Comparison of ENCODE assay signal across 9 cellular contexts in genomic region chr18:21914739-21915319, GRCh38.
DNase-seq lines count a peak whose midpoint lies in the region; ATAC-seq, FAIRE-seq and TF ChIP-seq lines count a peak whose summit lies in the region.
"Had no signal": no experiment of that assay in that cellular context is flagged by ENCODE, and none has a peak within 500 bp of the region (broad histone marks: within the 10 kb centered on the region; RNA-seq: fewer than 3 reads in every experiment).

No MANE protein-coding gene starts in this region.

- DNase-seq in BJ (ENCODE audit: low read depth): no peak
- peak; percentile 3 for DNase-seq in HK-2 (ENCODE audit: unreplicated experiment)
- no peak for DNase-seq in left ventricle myocardium superior
- DNase-seq in frontal cortex (ENCODE audit: low spot score in 2 of 2): no peak
- DNase-seq in activated CD4-positive, alpha-beta T cell treated with anti-CD3 and anti-CD28 coated beads for 4 hours: no peak
- DNase-seq in stimulated activated CD4-positive, alpha-beta T cell treated with anti-CD3 and anti-CD28 coated beads, Interleukin-15, amount 100 ng/mL, for 24 hours: no peak

- TF ChIP-seq CTCF in BJ (IDR thresholded peaks at IDR 0.05; ENCODE audit: insufficient read depth, low read depth, low read length): peak; percentile 58

- no peak for FAIRE-seq in frontal cortex (lab: Jason Lieb, UNC)
- FAIRE-seq: islet of Langerhans had no signal

- peaks cover 2% of the 10 kb centered on the region for H3K27me3 ChIP-seq in BJ (ENCODE audit: control insufficient read depth, insufficient read depth, low read length)

- intact Hi-C loops in left ventricle myocardium superior (cut with micrococcal nuclease): loop anchor here (10.0 kb wide), 1 partner anchor 650 kb away; no protein-coding TSS in a partner anchor

- no peaks in the 10 kb centered on the region for H3K36me3 ChIP-seq in BJ (ENCODE audit: control insufficient read depth, insufficient read depth, low read length)

- CTCF ChIA-PET in BJ (lab: Yijun Ruan, JAX): interaction anchor here (0.8 kb wide), 1 partner anchor 99 kb away, joined by 3 read pairs; no protein-coding TSS in a partner anchor

- no peak overlapping the region for H3K4me3 ChIP-seq in BJ (ENCODE audit: low read depth, low read length)

- ATAC-seq in SK-N-SH treated with all-trans-retinoic acid at 6 μM for 48 hours: peak; percentile 61; the same call in 1 of the 3 replicates
- peak; percentile 80 for ATAC-seq in left ventricle myocardium superior
- no peak for ATAC-seq in HG03521 (IDR thresholded peaks at IDR 0.05; ENCODE audit: unreplicated experiment)

- POLR2A ChIA-PET in BJ (lab: Charles Lee): no interaction called here

TF ChIP-seq in SK-N-SH treated with all-trans-retinoic acid at 6 μM for 48 hours, 23 proteins besides CTCF, POLR2A, EP300 and RAD21:
- TF ChIP-seq BACH2 (CRISPR knock-in tag; IDR thresholded peaks at IDR 0.05; ENCODE audit: borderline replicate concordance) (no peak), TOX (CRISPR knock-in tag; IDR thresholded peaks at IDR 0.05; ENCODE audit: borderline replicate concordance) (no peak), ZFP3 (CRISPR knock-in tag; IDR thresholded peaks at IDR 0.05) (no peak), OSR1 (CRISPR knock-in tag; IDR thresholded peaks at IDR 0.05) (no peak), CREB5 (CRISPR knock-in tag; IDR thresholded peaks at IDR 0.05; ENCODE audit: low read depth) (no peak), RARB (CRISPR knock-in tag; IDR thresholded peaks at IDR 0.05) (no peak), GLIS3 (CRISPR knock-in tag; IDR thresholded peaks at IDR 0.05) (no peak), ZFP30 (CRISPR knock-in tag; IDR thresholded peaks at IDR 0.05) (no peak), ZNF565 (CRISPR knock-in tag; conservative IDR thresholded peaks at IDR 0.05; ENCODE audit: low read depth) (no peak), CSRNP3 (CRISPR knock-in tag; IDR thresholded peaks at IDR 0.05) (no peak), PPARA (CRISPR knock-in tag; IDR thresholded peaks at IDR 0.05; ENCODE audit: borderline replicate concordance) (no peak)
- TF ChIP-seq, protein P1, sequence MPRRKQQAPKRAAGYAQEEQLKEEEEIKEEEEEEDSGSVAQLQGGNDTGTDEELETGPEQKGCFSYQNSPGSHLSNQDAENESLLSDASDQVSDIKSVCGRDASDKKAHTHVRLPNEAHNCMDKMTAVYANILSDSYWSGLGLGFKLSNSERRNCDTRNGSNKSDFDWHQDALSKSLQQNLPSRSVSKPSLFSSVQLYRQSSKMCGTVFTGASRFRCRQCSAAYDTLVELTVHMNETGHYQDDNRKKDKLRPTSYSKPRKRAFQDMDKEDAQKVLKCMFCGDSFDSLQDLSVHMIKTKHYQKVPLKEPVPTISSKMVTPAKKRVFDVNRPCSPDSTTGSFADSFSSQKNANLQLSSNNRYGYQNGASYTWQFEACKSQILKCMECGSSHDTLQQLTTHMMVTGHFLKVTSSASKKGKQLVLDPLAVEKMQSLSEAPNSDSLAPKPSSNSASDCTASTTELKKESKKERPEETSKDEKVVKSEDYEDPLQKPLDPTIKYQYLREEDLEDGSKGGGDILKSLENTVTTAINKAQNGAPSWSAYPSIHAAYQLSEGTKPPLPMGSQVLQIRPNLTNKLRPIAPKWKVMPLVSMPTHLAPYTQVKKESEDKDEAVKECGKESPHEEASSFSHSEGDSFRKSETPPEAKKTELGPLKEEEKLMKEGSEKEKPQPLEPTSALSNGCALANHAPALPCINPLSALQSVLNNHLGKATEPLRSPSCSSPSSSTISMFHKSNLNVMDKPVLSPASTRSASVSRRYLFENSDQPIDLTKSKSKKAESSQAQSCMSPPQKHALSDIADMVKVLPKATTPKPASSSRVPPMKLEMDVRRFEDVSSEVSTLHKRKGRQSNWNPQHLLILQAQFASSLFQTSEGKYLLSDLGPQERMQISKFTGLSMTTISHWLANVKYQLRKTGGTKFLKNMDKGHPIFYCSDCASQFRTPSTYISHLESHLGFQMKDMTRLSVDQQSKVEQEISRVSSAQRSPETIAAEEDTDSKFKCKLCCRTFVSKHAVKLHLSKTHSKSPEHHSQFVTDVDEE (CRISPR knock-in tag; IDR thresholded peaks at IDR 0.05): no peak
- TF ChIP-seq, protein P2, sequence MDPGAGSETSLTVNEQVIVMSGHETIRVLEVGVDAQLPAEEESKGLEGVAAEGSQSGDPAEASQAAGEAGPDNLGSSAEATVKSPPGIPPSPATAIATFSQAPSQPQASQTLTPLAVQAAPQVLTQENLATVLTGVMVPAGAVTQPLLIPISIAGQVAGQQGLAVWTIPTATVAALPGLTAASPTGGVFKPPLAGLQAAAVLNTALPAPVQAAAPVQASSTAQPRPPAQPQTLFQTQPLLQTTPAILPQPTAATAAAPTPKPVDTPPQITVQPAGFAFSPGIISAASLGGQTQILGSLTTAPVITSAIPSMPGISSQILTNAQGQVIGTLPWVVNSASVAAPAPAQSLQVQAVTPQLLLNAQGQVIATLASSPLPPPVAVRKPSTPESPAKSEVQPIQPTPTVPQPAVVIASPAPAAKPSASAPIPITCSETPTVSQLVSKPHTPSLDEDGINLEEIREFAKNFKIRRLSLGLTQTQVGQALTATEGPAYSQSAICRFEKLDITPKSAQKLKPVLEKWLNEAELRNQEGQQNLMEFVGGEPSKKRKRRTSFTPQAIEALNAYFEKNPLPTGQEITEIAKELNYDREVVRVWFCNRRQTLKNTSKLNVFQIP (CRISPR knock-in tag; IDR thresholded peaks at IDR 0.05; ENCODE audit: borderline replicate concordance, low read depth): no peak
